Comparison of ENCODE assay signal across 6 cellular contexts in genomic region chr1:18165640-18166039, GRCh38. TPM values are rescaled to one million over a fixed set of nuclear protein-coding genes. Genes with fewer than 3 reads are reported as not detected.
"Had no signal": no experiment of that assay in that cellular context is flagged by ENCODE, and none has a peak within 500 bp of the region (broad histone marks: within the 10 kb centered on the region; RNA-seq: fewer than 3 reads in every experiment).

No MANE protein-coding gene starts in this region.

RNA-seq across cellular contexts. Expression of gene IGSF21, which starts 58.0 kb away (rescaled TPM):
- total RNA-seq: activated CD8-positive, alpha-beta T cell treated with anti-CD3 and anti-CD28 coated beads, Interleukin-2, amount 10 ng/mL, durations not matched to agents 7 days and 5 days; activated naive CD8-positive, alpha-beta T cell treated with anti-CD3 and anti-CD28 coated beads, Interleukin-2, amount 10 ng/mL, durations not matched to agents 7 days and 5 days; K562; M059J; PC-9; T-helper 17 cell had no signal
- polyA plus RNA-seq: K562 had no signal
